ENCODE assay signal across 9 cellular contexts in genomic region chr9:2013688-2014087, GRCh38. TPM values are rescaled to one million over a fixed set of nuclear protein-coding genes. Genes with fewer than 3 reads are reported as not detected.
DNase-seq lines count a peak whose midpoint lies in the region; ATAC-seq and TF ChIP-seq lines count a peak whose summit lies in the region.
"Had no signal": no experiment of that assay in that cellular context is flagged by ENCODE, and none has a peak within 500 bp of the region (broad histone marks: within the 10 kb centered on the region; RNA-seq: fewer than 3 reads in every experiment).

No MANE protein-coding gene starts in this region.

- 42% methylated on average over 2 of the region's 2 CpGs for WGBS in suprapubic skin

- H3K27me3 ChIP-seq in iPS-15b (ENCODE audit: control insufficient read depth, insufficient read depth, low read length) (peaks cover 42% of the 10 kb centered on the region), suprapubic skin (no peaks in the 10 kb centered on the region)

- H3K4me3 ChIP-seq in iPS-15b (ENCODE audit: low read depth, low read length) (peak overlapping the region; percentile 89), suprapubic skin (peak overlapping the region; percentile 88)

- H3K9me3 ChIP-seq in iPS-15b (ENCODE audit: control insufficient read depth, insufficient read depth, low read length) = no peaks in the 10 kb centered on the region
- H3K9me3 ChIP-seq in suprapubic skin = no peaks in the 10 kb centered on the region
- H3K9me3 ChIP-seq: Caco-2 had no signal

- TF ChIP-seq POLR2A in suprapubic skin (IDR thresholded peaks at IDR 0.05) = no peak

- intact Hi-C loops in activated T-helper 1 cell treated with anti-CD3 and anti-CD28 coated beads, Interleukin-12 subunit alpha, Interleukin-12 subunit beta, Interleukin-2, Interleukin-4 antibody, amounts not matched to agents 30 ng/mL and 10 ng/mL and 1 ng/mL, durations not matched to agents 14 hours and 24 hours and 36 hours (cut with micrococcal nuclease) = loop anchor here (5.0 to 10.0 kb wide), 2 partner anchors 211 to 1371 kb away; no protein-coding TSS in a partner anchor

- TF ChIP-seq CTCF in suprapubic skin (IDR thresholded peaks at IDR 0.05) = no peak

- no peak for TF ChIP-seq EP300 in suprapubic skin (IDR thresholded peaks at IDR 0.05)

- H3K36me3 ChIP-seq in iPS-15b (ENCODE audit: control insufficient read depth, insufficient read depth, low read length) (peaks cover 2% of the 10 kb centered on the region), suprapubic skin (no peaks in the 10 kb centered on the region)

- DNase-seq in activated T-cell treated with anti-CD3 and anti-CD28 coated beads, Interleukin-2, amount 50 U/mL, for 24 hours = no peak
- no peak for DNase-seq in activated T-cell treated with anti-CD3 and anti-CD28 coated beads, Interleukin-2, amount 50 U/mL, for 1 hour
- no peak for DNase-seq in activated T-helper 1 cell treated with anti-CD3 and anti-CD28 coated beads, Interleukin-12 subunit alpha, Interleukin-12 subunit beta, Interleukin-2, Interleukin-4 antibody, amounts not matched to agents 30 ng/mL and 10 ng/mL and 1 ng/mL, durations not matched to agents 14 hours and 24 hours and 36 hours (ENCODE audit: low spot score)
- no peak for DNase-seq in suprapubic skin (ENCODE audit: low spot score in 2 of 2)
- no peak for DNase-seq in GM19238 (ENCODE audit: insufficient read length, low spot score)
- DNase-seq in kidney glomerular epithelial cell (lab: John Stamatoyannopoulos, UW) = no peak
- DNase-seq: Caco-2 had no signal

- H3K4me1 Mint-ChIP-seq in activated T-cell treated with anti-CD3 and anti-CD28 coated beads, Interleukin-2, amount 50 U/mL, for 24 hours (ENCODE audit: low read depth) = peaks cover 39% of the 10 kb centered on the region
- H3K4me1 Mint-ChIP-seq in activated T-helper 1 cell treated with anti-CD3 and anti-CD28 coated beads, Interleukin-12 subunit alpha, Interleukin-12 subunit beta, Interleukin-2, Interleukin-4 antibody, amounts not matched to agents 30 ng/mL and 10 ng/mL and 1 ng/mL, durations not matched to agents 14 hours and 24 hours and 36 hours (ENCODE audit: low read depth) = peaks cover 32% of the 10 kb centered on the region

- H3K4me3 Mint-ChIP-seq in activated T-cell treated with anti-CD3 and anti-CD28 coated beads, Interleukin-2, amount 50 U/mL, for 24 hours = peak overlapping the region; percentile 95
- H3K4me3 Mint-ChIP-seq in activated T-helper 1 cell treated with anti-CD3 and anti-CD28 coated beads, Interleukin-12 subunit alpha, Interleukin-12 subunit beta, Interleukin-2, Interleukin-4 antibody, amounts not matched to agents 30 ng/mL and 10 ng/mL and 1 ng/mL, durations not matched to agents 14 hours and 24 hours and 36 hours = peak overlapping the region; percentile 99

- no peak for ATAC-seq in HG02571 (IDR thresholded peaks at IDR 0.05; ENCODE audit: unreplicated experiment)

- peak overlapping the region; percentile 99 for H3K27ac ChIP-seq in suprapubic skin

- H3K9ac ChIP-seq in iPS-15b (ENCODE audit: low read depth, low read length) = no peak overlapping the region

- peaks cover 22% of the 10 kb centered on the region for H3K36me3 Mint-ChIP-seq in activated T-cell treated with anti-CD3 and anti-CD28 coated beads, Interleukin-2, amount 50 U/mL, for 24 hours (ENCODE audit: low read depth)
- no peaks in the 10 kb centered on the region for H3K36me3 Mint-ChIP-seq in activated T-helper 1 cell treated with anti-CD3 and anti-CD28 coated beads, Interleukin-12 subunit alpha, Interleukin-12 subunit beta, Interleukin-2, Interleukin-4 antibody, amounts not matched to agents 30 ng/mL and 10 ng/mL and 1 ng/mL, durations not matched to agents 14 hours and 24 hours and 36 hours (ENCODE audit: low read depth)

- H3K9me3 Mint-ChIP-seq in activated T-cell treated with anti-CD3 and anti-CD28 coated beads, Interleukin-2, amount 50 U/mL, for 24 hours = no peaks in the 10 kb centered on the region
- H3K9me3 Mint-ChIP-seq in activated T-helper 1 cell treated with anti-CD3 and anti-CD28 coated beads, Interleukin-12 subunit alpha, Interleukin-12 subunit beta, Interleukin-2, Interleukin-4 antibody, amounts not matched to agents 30 ng/mL and 10 ng/mL and 1 ng/mL, durations not matched to agents 14 hours and 24 hours and 36 hours = no peaks in the 10 kb centered on the region

- no peaks in the 10 kb centered on the region for H3K27me3 Mint-ChIP-seq in activated T-cell treated with anti-CD3 and anti-CD28 coated beads, Interleukin-2, amount 50 U/mL, for 24 hours
- peaks cover 5% of the 10 kb centered on the region for H3K27me3 Mint-ChIP-seq in activated T-helper 1 cell treated with anti-CD3 and anti-CD28 coated beads, Interleukin-12 subunit alpha, Interleukin-12 subunit beta, Interleukin-2, Interleukin-4 antibody, amounts not matched to agents 30 ng/mL and 10 ng/mL and 1 ng/mL, durations not matched to agents 14 hours and 24 hours and 36 hours (ENCODE audit: insufficient read depth)

- peaks cover 7% of the 10 kb centered on the region for H3K4me1 ChIP-seq in iPS-15b (ENCODE audit: control insufficient read depth, insufficient read depth, low read length)
- peaks cover 17% of the 10 kb centered on the region for H3K4me1 ChIP-seq in suprapubic skin
- H3K4me1 ChIP-seq: Caco-2 had no signal

- H3K27ac Mint-ChIP-seq in activated T-cell treated with anti-CD3 and anti-CD28 coated beads, Interleukin-2, amount 50 U/mL, for 24 hours = peak overlapping the region; percentile 94
- no peak overlapping the region for H3K27ac Mint-ChIP-seq in activated T-helper 1 cell treated with anti-CD3 and anti-CD28 coated beads, Interleukin-12 subunit alpha, Interleukin-12 subunit beta, Interleukin-2, Interleukin-4 antibody, amounts not matched to agents 30 ng/mL and 10 ng/mL and 1 ng/mL, durations not matched to agents 14 hours and 24 hours and 36 hours

RNA-seq across cellular contexts. Expression of gene SMARCA2, which starts 1.5 kb away (rescaled TPM):
- 105 and 108 TPM in 2 replicates for total RNA-seq in activated T-helper 1 cell treated with anti-CD3 and anti-CD28 coated beads, Interleukin-12 subunit alpha, Interleukin-12 subunit beta, Interleukin-2, Interleukin-4 antibody, amounts not matched to agents 30 ng/mL and 10 ng/mL and 1 ng/mL, durations not matched to agents 14 hours and 24 hours and 36 hours
- total RNA-seq in suprapubic skin = 100 to 1,000 TPM in 3 of 4 donors, 10 to 100 TPM in 1; 88.9 to 236 (median 140) TPM
